In the genomic region with DNA sequence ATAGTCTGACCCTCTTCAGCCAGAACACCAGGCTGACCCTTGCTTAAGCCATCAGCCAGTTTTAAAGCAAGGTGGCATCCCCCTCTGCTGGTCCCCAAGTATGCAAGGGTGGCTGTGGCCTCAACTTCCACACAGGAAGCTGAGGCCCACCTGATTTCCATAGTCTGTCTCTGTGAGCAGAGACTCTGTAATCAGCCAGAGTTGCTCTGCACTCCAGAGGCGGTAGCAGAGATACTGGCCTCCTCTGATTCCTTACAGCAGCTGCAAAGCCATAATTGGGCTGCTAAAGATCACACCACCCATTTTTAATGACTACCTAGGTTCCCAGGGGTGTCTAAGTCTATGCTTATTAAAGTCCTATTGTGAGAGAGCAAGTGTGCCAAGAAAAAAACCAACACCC, we compare ENCODE assay signal across 11 cellular contexts. TPM values are rescaled to one million over a fixed set of nuclear protein-coding genes. Genes with fewer than 3 reads are reported as not detected.
DNase-seq lines count a peak whose midpoint lies in the region; ATAC-seq and TF ChIP-seq lines count a peak whose summit lies in the region.
"Had no signal": no experiment of that assay in that cellular context is flagged by ENCODE, and none has a peak within 500 bp of the region (broad histone marks: within the 10 kb centered on the region; RNA-seq: fewer than 3 reads in every experiment).

No MANE protein-coding gene starts in this region.

- CTCF ChIA-PET in activated B cell treated with CpG ODN at 0.5 μM for 24 hours (lab: Charles Lee): interaction anchor here (1.2 kb wide), 2 partner anchors 41 to 49 kb away, joined by 3 to 7 read pairs; no protein-coding TSS in a partner anchor

- intact Hi-C loops in activated B cell treated with CpG ODN at 0.5 μM for 24 hours (cut with micrococcal nuclease): loop anchor here (10.0 kb wide), 1 partner anchor 262 kb away; a partner anchor contains a TSS

- peak overlapping the region; percentile 100 for H3K4me3 Mint-ChIP-seq in activated B cell treated with CpG ODN at 0.5 μM for 24 hours

- H3K36me3 Mint-ChIP-seq in activated B cell treated with CpG ODN at 0.5 μM for 24 hours (ENCODE audit: low read depth): peaks cover 53% of the 10 kb centered on the region

- H3K4me1 ChIP-seq in BLaER1: peaks cover 36% of the 10 kb centered on the region
- peaks cover 9% of the 10 kb centered on the region; the same call in 1 of the 2 replicates for H3K4me1 ChIP-seq in HUES48 (ENCODE audit: control insufficient read depth, insufficient read depth, low read length)
- H3K4me1 ChIP-seq in mesodermal cell (ENCODE audit: control insufficient read depth, insufficient read depth, low read length, poor library complexity, severe bottlenecking): peaks cover 10% of the 10 kb centered on the region

- POLR2A ChIA-PET in activated B cell treated with CpG ODN at 0.5 μM for 24 hours (lab: Charles Lee): interaction anchor here (0.6 to 5.0 kb wide), 7 partner anchors 8 to 1015 kb away, joined by 3 to 189 read pairs (median 10); a partner anchor contains a TSS

- peak overlapping the region; percentile 91 for H3K4me2 ChIP-seq in BLaER1

- H3K4me3 ChIP-seq in BLaER1 (no peak overlapping the region; the same call in 1 of the 2 replicates), HUES48 (ENCODE audit: low read depth, low read length) (peak overlapping the region; percentile 77), mesodermal cell (ENCODE audit: extremely low read depth, insufficient read depth, low read length, poor library complexity, severe bottlenecking) (peak overlapping the region; percentile 91)

- H3K9ac ChIP-seq in BLaER1 (peak overlapping the region; percentile 38; the same call in 1 of the 2 replicates), HUES48 (ENCODE audit: low read depth, low read length) (no peak overlapping the region; the same call in 1 of the 2 replicates)

- peaks cover 87% of the 10 kb centered on the region for H4K20me1 ChIP-seq in BLaER1

- peaks cover 57% of the 10 kb centered on the region for H3K4me1 Mint-ChIP-seq in activated B cell treated with CpG ODN at 0.5 μM for 24 hours

- H3K27me3 Mint-ChIP-seq in activated B cell treated with CpG ODN at 0.5 μM for 24 hours: no peaks in the 10 kb centered on the region

- ATAC-seq in activated B cell treated with CpG ODN at 0.5 μM for 24 hours (ENCODE audit: low read depth) (no peak), GM18909 (IDR thresholded peaks at IDR 0.05; ENCODE audit: poor library complexity, unreplicated experiment) (no peak), GM19351 (IDR thresholded peaks at IDR 0.05; ENCODE audit: unreplicated experiment) (no peak), HG02970 (IDR thresholded peaks at IDR 0.05; ENCODE audit: low FRiP score, unreplicated experiment) (no peak)

- no peak for TF ChIP-seq CTCF in activated B cell treated with CpG ODN at 0.5 μM for 24 hours (IDR thresholded peaks at IDR 0.05)

- no peak for DNase-seq in activated B cell treated with CpG ODN at 0.5 μM for 24 hours
- DNase-seq in DMS53 (lab: John Stamatoyannopoulos, UW): no peak
- DNase-seq: GDM1, ovary, SIG-M5 had no signal

- H3K36me3 ChIP-seq in BLaER1: peaks cover 62% of the 10 kb centered on the region
- peaks cover 52% of the 10 kb centered on the region for H3K36me3 ChIP-seq in HUES48 (ENCODE audit: control insufficient read depth, insufficient read depth, low read length)
- H3K36me3 ChIP-seq in mesodermal cell (ENCODE audit: control insufficient read depth, insufficient read depth, low read length): peaks cover 58% of the 10 kb centered on the region
- H3K36me3 ChIP-seq: ovary had no signal

- WGBS in mesodermal cell (ENCODE audit: insufficient coverage in 2 of 2), 2 experiments: 86 to 100% methylated on average over 1 of the region's 1 CpG

- H3K9me3 ChIP-seq in BLaER1 (no peaks in the 10 kb centered on the region), HUES48 (ENCODE audit: control insufficient read depth, insufficient read depth, low read length) (no peaks in the 10 kb centered on the region), mesodermal cell (ENCODE audit: control insufficient read depth, low read length) (no peaks in the 10 kb centered on the region)
- H3K9me3 ChIP-seq: ovary had no signal

- H3K27me3 ChIP-seq in BLaER1 (no peaks in the 10 kb centered on the region), HUES48 (ENCODE audit: control insufficient read depth, insufficient read depth, low read length) (no peaks in the 10 kb centered on the region)
- H3K27me3 ChIP-seq: ovary had no signal

- H3K27ac ChIP-seq in BLaER1: no peak overlapping the region
- H3K27ac ChIP-seq in HUES48 (ENCODE audit: low read depth, low read length): peak overlapping the region; percentile 11
- no peak overlapping the region for H3K27ac ChIP-seq in mesodermal cell (ENCODE audit: low read depth, low read length, severe bottlenecking)
- H3K27ac ChIP-seq: ovary had no signal

- H3K27ac Mint-ChIP-seq in activated B cell treated with CpG ODN at 0.5 μM for 24 hours: peak overlapping the region; percentile 18

- H3K9me3 Mint-ChIP-seq in activated B cell treated with CpG ODN at 0.5 μM for 24 hours: no peaks in the 10 kb centered on the region

RNA-seq across cellular contexts. Expression of a gene that starts 1.8 kb away (rescaled TPM):
- 105 and 134 TPM in 2 replicates for total RNA-seq in activated B cell treated with CpG ODN at 0.5 μM for 24 hours
- 125 TPM for polyA plus RNA-seq in mesodermal cell (2013, experiment 1 of 2)
- 126 TPM for polyA plus RNA-seq in mesodermal cell (2013, experiment 2 of 2)

RNA-seq across cellular contexts. Expression of a gene that starts 2.2 kb away (rescaled TPM):
- total RNA-seq in activated B cell treated with CpG ODN at 0.5 μM for 24 hours: 93.7 and 113 TPM in 2 replicates
- polyA plus RNA-seq in mesodermal cell (2013, experiment 1 of 2): 103 TPM
- 113 TPM for polyA plus RNA-seq in mesodermal cell (2013, experiment 2 of 2)

RNA-seq across cellular contexts. Expression of a gene that starts 32.0 kb away (rescaled TPM):
- total RNA-seq in activated B cell treated with CpG ODN at 0.5 μM for 24 hours: 300 and 312 TPM in 2 replicates
- 162 TPM for polyA plus RNA-seq in mesodermal cell (2013, experiment 1 of 2)
- 149 TPM for polyA plus RNA-seq in mesodermal cell (2013, experiment 2 of 2)

RNA-seq across cellular contexts. Expression of a gene that starts 32.0 kb away (rescaled TPM):
- 8.4 and 13.4 TPM in 2 replicates for total RNA-seq in activated B cell treated with CpG ODN at 0.5 μM for 24 hours
- 3.8 TPM for polyA plus RNA-seq in mesodermal cell (2013, experiment 1 of 2)
- 4.7 TPM for polyA plus RNA-seq in mesodermal cell (2013, experiment 2 of 2)

RNA-seq across cellular contexts. Expression of a gene that starts 32.2 kb away (rescaled TPM):
- 46.2 and 60.9 TPM in 2 replicates for total RNA-seq in activated B cell treated with CpG ODN at 0.5 μM for 24 hours
- 61.8 TPM for polyA plus RNA-seq in mesodermal cell (2013, experiment 1 of 2)
- polyA plus RNA-seq in mesodermal cell (2013, experiment 2 of 2): 55.3 TPM
